Comparison of ENCODE assay signal across 2 cellular contexts in the genomic region with DNA sequence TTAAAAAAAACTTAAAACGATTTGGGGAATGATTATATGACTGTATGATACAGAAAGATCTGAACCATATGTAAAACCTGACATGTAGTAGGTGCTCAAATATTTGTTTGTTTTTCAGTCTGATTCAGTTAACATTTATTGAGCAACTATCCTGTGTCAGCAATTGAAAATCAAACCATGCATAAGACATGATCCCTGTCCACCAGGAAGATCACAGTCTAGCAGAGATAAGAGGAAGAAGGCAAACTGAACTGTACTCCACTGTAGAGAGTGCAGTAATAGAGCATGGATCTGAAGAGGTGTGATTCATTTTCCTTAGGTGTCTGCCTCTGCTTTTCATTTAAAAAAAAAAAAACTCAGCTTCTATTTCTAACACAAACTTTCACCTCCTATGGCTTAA.
TF ChIP-seq lines count a peak whose summit lies in the region.

No MANE protein-coding gene starts in this region.

TF ChIP-seq in liver, 16 proteins besides CTCF, POLR2A, EP300 and RAD21:
- TF ChIP-seq HNF4G (IDR thresholded peaks at IDR 0.05), result no peak
- peak; percentile 15 to 34 for TF ChIP-seq HNF4A (conservative IDR thresholded peaks at IDR 0.05)
- TF ChIP-seq FOXA2 (IDR thresholded peaks at IDR 0.05), result no peak
- no peak for TF ChIP-seq SP1 (IDR thresholded peaks at IDR 0.05)
- TF ChIP-seq JUND (IDR thresholded peaks at IDR 0.05), result no peak
- TF ChIP-seq EGR1 (IDR thresholded peaks at IDR 0.05; ENCODE audit: low read depth in 2 of 2), result no peak

TF ChIP-seq in HepG2, 621 proteins besides CTCF, POLR2A, EP300 and RAD21:
- TF ChIP-seq EZH2 (conservative IDR thresholded peaks at IDR 0.05; ENCODE audit: low read depth, low read length), result no peak
- TF ChIP-seq, protein P1, sequence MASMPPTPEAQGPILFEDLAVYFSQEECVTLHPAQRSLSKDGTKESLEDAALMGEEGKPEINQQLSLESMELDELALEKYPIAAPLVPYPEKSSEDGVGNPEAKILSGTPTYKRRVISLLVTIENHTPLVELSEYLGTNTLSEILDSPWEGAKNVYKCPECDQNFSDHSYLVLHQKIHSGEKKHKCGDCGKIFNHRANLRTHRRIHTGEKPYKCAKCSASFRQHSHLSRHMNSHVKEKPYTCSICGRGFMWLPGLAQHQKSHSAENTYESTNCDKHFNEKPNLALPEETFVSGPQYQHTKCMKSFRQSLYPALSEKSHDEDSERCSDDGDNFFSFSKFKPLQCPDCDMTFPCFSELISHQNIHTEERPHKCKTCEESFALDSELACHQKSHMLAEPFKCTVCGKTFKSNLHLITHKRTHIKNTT (CRISPR knock-in tag; IDR thresholded peaks at IDR 0.05), result no peak
- TF ChIP-seq XRCC5 (optimal IDR thresholded peaks at IDR 0.05; ENCODE audit: low read length), result no peak
- no peak for TF ChIP-seq HMG20A (CRISPR knock-in tag; IDR thresholded peaks at IDR 0.05; ENCODE audit: borderline replicate concordance)
- no peak for TF ChIP-seq GLI4 (CRISPR knock-in tag; IDR thresholded peaks at IDR 0.05; ENCODE audit: borderline replicate concordance)
- TF ChIP-seq, protein P2, sequence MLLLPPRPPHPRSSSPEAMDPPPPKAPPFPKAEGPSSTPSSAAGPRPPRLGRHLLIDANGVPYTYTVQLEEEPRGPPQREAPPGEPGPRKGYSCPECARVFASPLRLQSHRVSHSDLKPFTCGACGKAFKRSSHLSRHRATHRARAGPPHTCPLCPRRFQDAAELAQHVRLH (CRISPR knock-in tag; IDR thresholded peaks at IDR 0.05; ENCODE audit: borderline replicate concordance, low read depth), result no peak
- no peak for TF ChIP-seq ZNF224 (CRISPR knock-in tag; IDR thresholded peaks at IDR 0.05)
- TF ChIP-seq MEIS2 (CRISPR knock-in tag; IDR thresholded peaks at IDR 0.05), result no peak
